In the genomic region with DNA sequence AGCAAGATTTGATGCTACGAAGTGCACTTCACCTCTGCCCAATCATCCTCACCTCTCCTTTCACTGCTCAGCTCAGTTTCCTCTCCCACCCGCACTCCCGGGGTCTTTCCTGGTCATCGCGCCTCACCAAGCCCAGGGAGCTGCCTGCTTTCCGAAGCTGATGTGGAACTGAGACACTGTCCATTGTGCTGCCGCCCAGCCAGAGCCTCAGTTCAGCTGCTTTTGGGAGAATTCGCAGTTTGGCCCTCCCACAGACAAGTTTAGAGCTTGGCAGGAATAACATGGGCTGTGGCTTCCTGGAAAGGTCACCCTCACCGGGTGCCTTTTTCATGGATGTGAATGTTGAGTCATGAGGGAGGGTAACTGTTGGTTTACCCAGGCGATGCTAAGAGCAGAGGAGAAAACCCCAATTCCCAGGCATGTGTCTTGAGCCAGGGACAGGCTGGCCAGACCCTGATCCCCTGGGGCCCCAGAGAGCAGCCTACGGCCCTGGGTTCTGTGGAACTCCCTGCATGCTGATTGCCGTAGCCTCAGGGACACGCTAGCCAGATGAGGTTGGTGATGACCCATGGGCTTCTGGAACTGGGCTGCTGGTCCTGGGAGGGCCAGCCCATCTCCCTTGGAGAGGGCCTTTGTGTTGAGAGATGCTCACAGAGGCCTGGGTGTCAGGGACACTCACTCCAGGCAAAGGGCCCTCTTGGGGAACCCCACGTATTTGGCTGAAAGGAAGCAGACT, we compare ENCODE assay signal across 20 cellular contexts.
"Had no signal": no experiment of that assay in that cellular context is flagged by ENCODE, and none has a peak within 500 bp of the region (broad histone marks: within the 10 kb centered on the region; RNA-seq: fewer than 3 reads in every experiment).

No MANE protein-coding gene starts in this region.

- H3K4me3 Mint-ChIP-seq: naive thymus-derived CD8-positive, alpha-beta T cell; nephron progenitor cell; stimulated activated memory B cell treated with anti-CD40 and anti-IgM and Interleukin-4, amounts not matched to agents 10 μg/mL and 1 μg/mL and 100 μg/mL, for 72 hours had no signal

- H3K36me3 ChIP-seq: sigmoid colon, tibial artery, vagina had no signal

- H3K4me1 Mint-ChIP-seq: naive thymus-derived CD8-positive, alpha-beta T cell; nephron progenitor cell; stimulated activated memory B cell treated with anti-CD40 and anti-IgM and Interleukin-4, amounts not matched to agents 10 μg/mL and 1 μg/mL and 100 μg/mL, for 72 hours had no signal

- H3K27me3 Mint-ChIP-seq: stimulated activated memory B cell treated with anti-CD40 and anti-IgM and Interleukin-4, amounts not matched to agents 10 μg/mL and 1 μg/mL and 100 μg/mL, for 72 hours had no signal

- ATAC-seq: left lobe of liver; naive thymus-derived CD8-positive, alpha-beta T cell; psoas muscle; right cardiac atrium; stimulated activated memory B cell treated with anti-CD40 and anti-IgM and Interleukin-4, amounts not matched to agents 10 μg/mL and 1 μg/mL and 100 μg/mL, for 72 hours; stimulated activated naive CD8-positive, alpha-beta T cell treated with anti-CD3 and anti-CD28 coated beads, Interleukin-15, Interleukin-2, amounts not matched to agents 100 U/mL and 50 U/mL, for 24 hours had no signal

- H3K27ac ChIP-seq: coronary artery, psoas muscle, sigmoid colon, testis, tibial artery, vagina had no signal

- H3K27me3 ChIP-seq: sigmoid colon, testis, tibial artery, vagina had no signal

- H3K4me1 ChIP-seq: psoas muscle, sigmoid colon, testis, tibial artery, vagina had no signal

- H3K36me3 Mint-ChIP-seq: stimulated activated memory B cell treated with anti-CD40 and anti-IgM and Interleukin-4, amounts not matched to agents 10 μg/mL and 1 μg/mL and 100 μg/mL, for 72 hours had no signal

- DNase-seq: dermis blood vessel endothelial cell; effector memory CD4-positive, alpha-beta T cell; erythroblast; mammary epithelial cell; mesendoderm; naive thymus-derived CD8-positive, alpha-beta T cell; nephron progenitor cell; nucleus accumbens; psoas muscle; right cardiac atrium; sigmoid colon; stimulated activated CD4-positive, alpha-beta T cell treated with anti-CD3 and anti-CD28 coated beads, Interleukin-4, amount 100 ng/mL, for 4 hours; stimulated activated naive CD8-positive, alpha-beta T cell treated with anti-CD3 and anti-CD28 coated beads, Interleukin-15, Interleukin-2, amounts not matched to agents 100 U/mL and 50 U/mL, for 24 hours; substantia nigra; testis had no signal

- H3K4me3 ChIP-seq: coronary artery, psoas muscle, sigmoid colon, tibial artery, vagina had no signal

- H3K27ac Mint-ChIP-seq: nephron progenitor cell; stimulated activated memory B cell treated with anti-CD40 and anti-IgM and Interleukin-4, amounts not matched to agents 10 μg/mL and 1 μg/mL and 100 μg/mL, for 72 hours had no signal

- H3K9me3 ChIP-seq: psoas muscle, testis, vagina had no signal
